6 cellular contexts compared by ENCODE assay signal in genomic region chr17:27822108-27822507, GRCh38. TPM values are rescaled to one million over a fixed set of nuclear protein-coding genes. Genes with fewer than 3 reads are reported as not detected.
"Had no signal": no experiment of that assay in that cellular context is flagged by ENCODE, and none has a peak within 500 bp of the region (broad histone marks: within the 10 kb centered on the region; RNA-seq: fewer than 3 reads in every experiment).

No MANE protein-coding gene starts in this region.

RNA-seq across cellular contexts. Expression of gene NOS2, which starts 21.8 kb away (rescaled TPM):
- total RNA-seq: activated CD4-positive, alpha-beta memory T cell treated with anti-CD3 and anti-CD28 coated beads, Interleukin-2, amount 10 ng/mL, durations not matched to agents 7 days and 5 days; activated CD4-positive, alpha-beta T cell treated with anti-CD3 and anti-CD28 coated beads, Interleukin-2, amount 10 ng/mL, durations not matched to agents 7 days and 5 days; activated CD8-positive, alpha-beta T cell treated with anti-CD3 and anti-CD28 coated beads, Interleukin-2, amount 10 ng/mL, durations not matched to agents 7 days and 5 days; activated naive CD4-positive, alpha-beta T cell treated with anti-CD3 and anti-CD28 coated beads, Interleukin-2, amount 50 U/mL, for 72 hours; activated T-helper 2 cell treated with anti-CD3 and anti-CD28 coated beads, Interferon-gamma antibody, Interleukin-2, Interleukin-4, amounts not matched to agents 10 μg/mL and 5 μg/mL and 100 μg/mL, durations not matched to agents 14 hours and 24 hours and 36 hours; T-helper 2 cell treated with Interferon-gamma antibody and Interleukin-4, amounts not matched to agents 100 ng/mL and 5 ng/mL, for 36 hours had no signal
